ENCODE assay signal across 8 cellular contexts in the genomic region with DNA sequence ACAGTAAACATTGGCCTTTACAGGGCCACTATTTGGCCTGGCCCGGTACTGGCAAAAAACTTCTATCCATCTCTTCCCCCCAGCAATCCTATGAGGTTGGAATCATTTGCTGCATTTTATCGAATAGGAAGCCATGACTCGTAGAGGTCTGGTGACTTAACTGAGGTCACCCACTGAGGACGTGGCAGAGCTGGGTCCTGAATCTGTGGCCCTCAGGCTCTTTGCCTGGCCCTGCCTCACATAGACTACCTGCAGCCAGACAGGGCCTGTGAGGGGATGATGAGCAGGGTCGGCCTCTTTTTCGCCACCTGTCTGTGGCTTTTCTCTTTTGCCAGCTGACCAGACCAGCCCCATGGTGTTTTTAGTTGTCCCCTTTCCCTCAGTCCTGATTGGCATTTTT.
DNase-seq lines count a peak whose midpoint lies in the region; ATAC-seq and TF ChIP-seq lines count a peak whose summit lies in the region.
"Had no signal": no experiment of that assay in that cellular context is flagged by ENCODE, and none has a peak within 500 bp of the region (broad histone marks: within the 10 kb centered on the region; RNA-seq: fewer than 3 reads in every experiment).

No MANE protein-coding gene starts in this region.

- no peaks in the 10 kb centered on the region for H3K27me3 ChIP-seq in neutrophil

- peaks cover 50% of the 10 kb centered on the region for H3K36me3 Mint-ChIP-seq in activated naive CD8-positive, alpha-beta T cell treated with anti-CD3 and anti-CD28 coated beads, Interleukin-2, amount 50 U/mL, for 24 hours (ENCODE audit: low read depth)

- no peak for ATAC-seq in activated naive CD8-positive, alpha-beta T cell treated with anti-CD3 and anti-CD28 coated beads, Interleukin-2, amount 50 U/mL, for 24 hours
- ATAC-seq in GM21526 (IDR thresholded peaks at IDR 0.05; ENCODE audit: low FRiP score, unreplicated experiment): no peak

- H3K4me1 ChIP-seq in neutrophil (ENCODE audit: control insufficient read depth in 1 of 2, insufficient read depth in 1 of 2, low read depth in 1 of 2, low read length in 1 of 2): peaks cover 36 to 37% of the 10 kb centered on the region in 2 experiments

- DNase-seq in activated naive CD8-positive, alpha-beta T cell treated with anti-CD3 and anti-CD28 coated beads, Interleukin-2, amount 50 U/mL, for 24 hours: no peak
- DNase-seq in glomerular visceral epithelial cell (ENCODE audit: extremely low spot score): no peak
- no peak for DNase-seq in caudate nucleus (lab: John Stamatoyannopoulos, UW)
- DNase-seq: NCI-H2107 had no signal

- peak overlapping the region; percentile 69 for H3K27ac Mint-ChIP-seq in activated naive CD8-positive, alpha-beta T cell treated with anti-CD3 and anti-CD28 coated beads, Interleukin-2, amount 50 U/mL, for 24 hours

- TF ChIP-seq CTCF in neutrophil (IDR thresholded peaks at IDR 0.05): no peak

- peaks cover 32% of the 10 kb centered on the region for H3K4me1 Mint-ChIP-seq in activated naive CD8-positive, alpha-beta T cell treated with anti-CD3 and anti-CD28 coated beads, Interleukin-2, amount 50 U/mL, for 24 hours

- no peaks in the 10 kb centered on the region for H3K9me3 ChIP-seq in KOPT-K1 (ENCODE audit: insufficient read depth, low read length, poor library complexity, severe bottlenecking)
- H3K9me3 ChIP-seq in neutrophil: no peaks in the 10 kb centered on the region

- peaks cover 70% of the 10 kb centered on the region for H3K36me3 ChIP-seq in KOPT-K1 (ENCODE audit: insufficient read depth, low read length)
- H3K36me3 ChIP-seq in neutrophil: peaks cover 72% of the 10 kb centered on the region

- H3K9me3 Mint-ChIP-seq in activated naive CD8-positive, alpha-beta T cell treated with anti-CD3 and anti-CD28 coated beads, Interleukin-2, amount 50 U/mL, for 24 hours: no peaks in the 10 kb centered on the region

- peak overlapping the region in 1 of 2 experiments; percentile 89 for H3K4me3 ChIP-seq in neutrophil (ENCODE audit: low read depth in 1 of 2, low read length in 1 of 2)

- H3K27ac ChIP-seq in KOPT-K1 (ENCODE audit: low read depth, low read length, poor library complexity, severe bottlenecking): peak overlapping the region; percentile 69
- peak overlapping the region; percentile 96 for H3K27ac ChIP-seq in neutrophil
- H3K27ac ChIP-seq in caudate nucleus (ENCODE audit: low read depth, low read length): no peak overlapping the region
- H3K27ac ChIP-seq: VCaP had no signal

- no peaks in the 10 kb centered on the region for H3K27me3 Mint-ChIP-seq in activated naive CD8-positive, alpha-beta T cell treated with anti-CD3 and anti-CD28 coated beads, Interleukin-2, amount 50 U/mL, for 24 hours

- H3K4me3 Mint-ChIP-seq in activated naive CD8-positive, alpha-beta T cell treated with anti-CD3 and anti-CD28 coated beads, Interleukin-2, amount 50 U/mL, for 24 hours: peak overlapping the region; percentile 93
